9 cellular contexts compared by ENCODE assay signal in the genomic region with DNA sequence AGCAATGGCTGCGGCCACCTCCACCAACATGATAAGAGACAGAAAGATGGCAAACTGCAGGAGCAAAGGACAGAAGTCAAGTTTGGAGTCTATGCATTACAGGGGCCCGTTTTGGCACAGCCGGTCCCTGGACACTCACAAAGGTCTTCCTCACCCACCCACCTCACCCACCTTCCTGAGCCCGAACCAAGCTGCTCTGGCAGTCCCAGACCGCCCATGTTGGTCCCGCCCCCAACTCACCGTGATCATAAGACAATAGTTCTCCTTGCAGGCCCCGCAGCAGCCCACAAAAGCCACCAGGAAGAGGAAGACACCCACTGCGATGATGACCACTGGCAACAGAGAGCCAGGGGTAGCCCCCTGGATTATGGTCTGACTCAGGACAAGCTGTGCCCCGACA. TPM values are rescaled to one million over a fixed set of nuclear protein-coding genes. Genes with fewer than 3 reads are reported as not detected.
DNase-seq lines count a peak whose midpoint lies in the region; ATAC-seq and TF ChIP-seq lines count a peak whose summit lies in the region.
"Had no signal": no experiment of that assay in that cellular context is flagged by ENCODE, and none has a peak within 500 bp of the region (broad histone marks: within the 10 kb centered on the region; RNA-seq: fewer than 3 reads in every experiment).

No MANE protein-coding gene starts in this region.

- peak overlapping the region; percentile 83 for H3K27ac Mint-ChIP-seq in activated naive CD8-positive, alpha-beta T cell treated with anti-CD3 and anti-CD28 coated beads, Interleukin-2, amount 50 U/mL, for 24 hours

- no peak for ATAC-seq in activated naive CD8-positive, alpha-beta T cell treated with anti-CD3 and anti-CD28 coated beads, Interleukin-2, amount 50 U/mL, for 24 hours
- ATAC-seq in GM21825 (IDR thresholded peaks at IDR 0.05; ENCODE audit: unreplicated experiment), result no peak
- ATAC-seq in HG02970 (IDR thresholded peaks at IDR 0.05; ENCODE audit: low FRiP score, unreplicated experiment), result no peak

- H2AFZ ChIP-seq in smooth muscle cell (ENCODE audit: low read depth), result no peak overlapping the region

- DNase-seq in activated naive CD8-positive, alpha-beta T cell treated with anti-CD3 and anti-CD28 coated beads, Interleukin-2, amount 50 U/mL, for 24 hours, result no peak
- DNase-seq in smooth muscle cell (lab: John Stamatoyannopoulos, UW; ENCODE audit: unreplicated experiment), result no peak
- DNase-seq in HT-29 (ENCODE audit: low spot score), result no peak
- DNase-seq in NCI-H446 (lab: John Stamatoyannopoulos, UW), result no peak
- DNase-seq: NCI-H510A had no signal

- H3K4me2 ChIP-seq in smooth muscle cell, result peak overlapping the region; percentile 93

- H3F3A ChIP-seq in smooth muscle cell (ENCODE audit: low read depth), result peaks cover 55% of the 10 kb centered on the region

- peak overlapping the region; percentile 94 for H3K4me3 ChIP-seq in HUES48 (ENCODE audit: low read depth, low read length)
- peak overlapping the region; percentile 92; the same call in 1 of the 2 replicates for H3K4me3 ChIP-seq in iPS-18c (ENCODE audit: insufficient read depth, low read depth, low read length)
- H3K4me3 ChIP-seq in smooth muscle cell, result peak overlapping the region; percentile 97

- H3K27me3 ChIP-seq in HUES48 (ENCODE audit: control insufficient read depth, insufficient read depth, low read length) (no peaks in the 10 kb centered on the region), smooth muscle cell (ENCODE audit: low read depth) (no peaks in the 10 kb centered on the region)

- H3K9me3 ChIP-seq in HUES48 (ENCODE audit: control insufficient read depth, insufficient read depth, low read length) (no peaks in the 10 kb centered on the region), iPS-18c (ENCODE audit: control insufficient read depth, insufficient read depth, low read length) (no peaks in the 10 kb centered on the region), smooth muscle cell (replicated peaks; ENCODE audit: low read depth) (no peaks in the 10 kb centered on the region)

- WGBS in smooth muscle cell (ENCODE audit: low lambda C conversion rate), result 70% methylated on average over 8 of the region's 10 CpGs

- H3K36me3 ChIP-seq in HUES48 (ENCODE audit: control insufficient read depth, insufficient read depth, low read length), result peaks cover 42% of the 10 kb centered on the region
- H3K36me3 ChIP-seq in smooth muscle cell (ENCODE audit: low read depth), result peaks cover 3% of the 10 kb centered on the region

- H3K27me3 Mint-ChIP-seq in activated naive CD8-positive, alpha-beta T cell treated with anti-CD3 and anti-CD28 coated beads, Interleukin-2, amount 50 U/mL, for 24 hours, result no peaks in the 10 kb centered on the region

- H3K27ac ChIP-seq in HUES48 (ENCODE audit: low read depth, low read length) (peak overlapping the region; percentile 97), smooth muscle cell (ENCODE audit: low read depth) (peak overlapping the region; percentile 98)

- no peak for TF ChIP-seq CTCF in smooth muscle cell (IDR thresholded peaks at IDR 0.05; ENCODE audit: borderline replicate concordance, insufficient read depth, poor library complexity, severe bottlenecking)

- H3K79me2 ChIP-seq in smooth muscle cell (ENCODE audit: low read depth), result peaks cover 46% of the 10 kb centered on the region

- no peaks in the 10 kb centered on the region for H3K9me3 Mint-ChIP-seq in activated naive CD8-positive, alpha-beta T cell treated with anti-CD3 and anti-CD28 coated beads, Interleukin-2, amount 50 U/mL, for 24 hours

- peaks cover 3% of the 10 kb centered on the region for H3K36me3 Mint-ChIP-seq in activated naive CD8-positive, alpha-beta T cell treated with anti-CD3 and anti-CD28 coated beads, Interleukin-2, amount 50 U/mL, for 24 hours (ENCODE audit: low read depth)

- peaks cover 58% of the 10 kb centered on the region for H4K20me1 ChIP-seq in smooth muscle cell (ENCODE audit: low read depth)

- H3K4me3 Mint-ChIP-seq in activated naive CD8-positive, alpha-beta T cell treated with anti-CD3 and anti-CD28 coated beads, Interleukin-2, amount 50 U/mL, for 24 hours, result peak overlapping the region; percentile 94

- peaks cover 37% of the 10 kb centered on the region for H3K4me1 Mint-ChIP-seq in activated naive CD8-positive, alpha-beta T cell treated with anti-CD3 and anti-CD28 coated beads, Interleukin-2, amount 50 U/mL, for 24 hours

- H3K9ac ChIP-seq in HUES48 (ENCODE audit: low read depth, low read length) (no peak overlapping the region), smooth muscle cell (ENCODE audit: low read depth) (peak overlapping the region; percentile 94)

- H3K4me1 ChIP-seq in HUES48 (ENCODE audit: control insufficient read depth, insufficient read depth, low read length) (peaks cover 19% of the 10 kb centered on the region), smooth muscle cell (ENCODE audit: low read depth) (peaks cover 17% of the 10 kb centered on the region)

RNA-seq across cellular contexts. Expression of a gene that starts 1.9 kb away (rescaled TPM):
- total RNA-seq in smooth muscle cell, result 1,095 and 1,107 TPM in 2 replicates
- 2,224 and 2,317 TPM in 2 replicates for polyA plus RNA-seq in smooth muscle cell
- 867 and 895 TPM in 2 replicates for total RNA-seq in HT-29 (2014; rRNA removed; shearing (Covaris generic))

RNA-seq across cellular contexts. Expression of a gene that starts 6.7 kb away (rescaled TPM):
- total RNA-seq in smooth muscle cell, result 3.0 TPM in 1 of 2 replicates, not detected in the other
- polyA plus RNA-seq in smooth muscle cell, result 3.7 and 9.2 TPM in 2 replicates
- total RNA-seq in HT-29 (2014; rRNA removed; shearing (Covaris generic)), result 5.3 and 5.7 TPM in 2 replicates

RNA-seq across cellular contexts. Expression of a gene that starts 11.1 kb away (rescaled TPM):
- 107 and 146 TPM in 2 replicates for total RNA-seq in smooth muscle cell
- polyA plus RNA-seq in smooth muscle cell, result 142 and 150 TPM in 2 replicates
- total RNA-seq in HT-29 (2014; rRNA removed; shearing (Covaris generic)), result 165 and 169 TPM in 2 replicates

RNA-seq across cellular contexts. Expression of a gene that starts 16.0 kb away (rescaled TPM):
- total RNA-seq in smooth muscle cell, result 2.8 and 3.5 TPM in 2 replicates
- 2.3 and 2.6 TPM in 2 replicates for polyA plus RNA-seq in smooth muscle cell
- 2.0 and 3.8 TPM in 2 replicates for total RNA-seq in HT-29 (2014; rRNA removed; shearing (Covaris generic))

RNA-seq across cellular contexts. Expression of a gene that starts 19.2 kb away (rescaled TPM):
- 0.90 and 1.3 TPM in 2 replicates for total RNA-seq in smooth muscle cell
- polyA plus RNA-seq in smooth muscle cell, result 1.1 and 1.6 TPM in 2 replicates
- total RNA-seq in HT-29 (2014; rRNA removed; shearing (Covaris generic)), result 4.6 and 4.7 TPM in 2 replicates
